ENCODE assay signal across 8 cellular contexts in the genomic region with DNA sequence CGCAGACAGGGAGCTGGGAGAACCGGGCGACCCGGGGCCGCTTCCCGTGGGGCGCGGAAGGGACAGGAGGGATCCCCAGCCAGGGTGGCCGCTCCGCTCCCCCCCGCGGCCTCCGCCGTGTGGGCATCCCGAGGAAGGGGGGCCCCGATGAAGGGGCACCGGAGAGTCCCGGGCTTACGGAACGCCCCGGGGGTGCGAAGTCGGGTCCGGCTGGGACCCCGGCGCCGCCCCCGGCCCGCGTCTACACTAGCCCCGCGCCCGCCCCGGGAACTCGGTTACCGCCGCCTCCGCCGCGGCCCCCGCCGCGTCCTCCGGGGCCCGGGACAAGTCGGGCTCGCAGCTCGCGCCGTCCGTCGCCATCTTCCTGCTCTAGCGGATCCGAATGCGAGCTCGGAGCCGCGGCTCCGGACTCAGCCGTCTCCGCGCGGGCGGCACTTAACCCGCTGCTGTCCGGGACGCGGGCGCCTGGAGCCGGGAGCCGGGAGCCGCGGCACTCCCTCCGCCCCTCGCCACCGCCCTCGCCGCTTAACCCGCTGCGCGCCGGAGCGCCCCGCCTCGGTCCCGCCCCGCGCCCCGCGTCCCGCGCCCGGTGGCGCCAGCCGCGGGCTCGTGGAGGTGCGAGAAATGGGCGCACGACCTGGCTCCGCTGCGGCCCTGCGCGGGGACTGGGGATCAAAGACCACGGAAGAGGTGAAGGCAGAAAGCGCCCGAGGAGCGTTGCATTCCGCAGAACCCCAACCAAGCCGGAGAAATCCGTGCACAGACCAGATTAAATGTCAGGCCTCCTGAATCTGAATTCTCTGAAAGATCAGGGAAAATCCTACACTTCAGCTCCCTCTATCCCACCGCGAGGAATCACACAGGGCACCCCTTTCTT. TPM values are rescaled to one million over a fixed set of nuclear protein-coding genes. Genes with fewer than 3 reads are reported as not detected.
DNase-seq lines count a peak whose midpoint lies in the region; ATAC-seq, FAIRE-seq and TF ChIP-seq lines count a peak whose summit lies in the region.

A gene with protein sequence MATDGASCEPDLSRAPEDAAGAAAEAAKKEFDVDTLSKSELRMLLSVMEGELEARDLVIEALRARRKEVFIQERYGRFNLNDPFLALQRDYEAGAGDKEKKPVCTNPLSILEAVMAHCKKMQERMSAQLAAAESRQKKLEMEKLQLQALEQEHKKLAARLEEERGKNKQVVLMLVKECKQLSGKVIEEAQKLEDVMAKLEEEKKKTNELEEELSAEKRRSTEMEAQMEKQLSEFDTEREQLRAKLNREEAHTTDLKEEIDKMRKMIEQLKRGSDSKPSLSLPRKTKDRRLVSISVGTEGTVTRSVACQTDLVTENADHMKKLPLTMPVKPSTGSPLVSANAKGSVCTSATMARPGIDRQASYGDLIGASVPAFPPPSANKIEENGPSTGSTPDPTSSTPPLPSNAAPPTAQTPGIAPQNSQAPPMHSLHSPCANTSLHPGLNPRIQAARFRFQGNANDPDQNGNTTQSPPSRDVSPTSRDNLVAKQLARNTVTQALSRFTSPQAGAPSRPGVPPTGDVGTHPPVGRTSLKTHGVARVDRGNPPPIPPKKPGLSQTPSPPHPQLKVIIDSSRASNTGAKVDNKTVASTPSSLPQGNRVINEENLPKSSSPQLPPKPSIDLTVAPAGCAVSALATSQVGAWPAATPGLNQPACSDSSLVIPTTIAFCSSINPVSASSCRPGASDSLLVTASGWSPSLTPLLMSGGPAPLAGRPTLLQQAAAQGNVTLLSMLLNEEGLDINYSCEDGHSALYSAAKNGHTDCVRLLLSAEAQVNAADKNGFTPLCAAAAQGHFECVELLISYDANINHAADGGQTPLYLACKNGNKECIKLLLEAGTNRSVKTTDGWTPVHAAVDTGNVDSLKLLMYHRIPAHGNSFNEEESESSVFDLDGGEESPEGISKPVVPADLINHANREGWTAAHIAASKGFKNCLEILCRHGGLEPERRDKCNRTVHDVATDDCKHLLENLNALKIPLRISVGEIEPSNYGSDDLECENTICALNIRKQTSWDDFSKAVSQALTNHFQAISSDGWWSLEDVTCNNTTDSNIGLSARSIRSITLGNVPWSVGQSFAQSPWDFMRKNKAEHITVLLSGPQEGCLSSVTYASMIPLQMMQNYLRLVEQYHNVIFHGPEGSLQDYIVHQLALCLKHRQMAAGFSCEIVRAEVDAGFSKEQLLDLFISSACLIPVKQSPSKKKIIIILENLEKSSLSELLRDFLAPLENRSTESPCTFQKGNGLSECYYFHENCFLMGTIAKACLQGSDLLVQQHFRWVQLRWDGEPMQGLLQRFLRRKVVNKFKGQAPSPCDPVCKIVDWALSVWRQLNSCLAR (N-terminal part only) (minus strand): TSS at position 386 of the 877 bp plus-strand sequence. CDS start 26 bp downstream, at position 360.

- H3K27me3 ChIP-seq in H9 (ENCODE audit: insufficient read depth, low read length) (no peaks in the 10 kb centered on the region), endothelial cell of umbilical vein (ENCODE audit: control insufficient read depth in 2 of 2, insufficient read depth in 2 of 2, low read length in 2 of 2) (peaks cover 35 to 40% of the 10 kb centered on the region in 2 experiments), mesenchymal stem cell (ENCODE audit: control insufficient read depth in 1 of 2, insufficient read depth in 1 of 2, low read length in 2 of 2) (no peaks in the 10 kb centered on the region), testis (no peaks in the 10 kb centered on the region)

- H3K4me3 Mint-ChIP-seq in H9 = peak within 1 kb of the TSS; percentile 88 to 91

- peak within 1 kb of the TSS; percentile 86 for H3K4me2 ChIP-seq in H9 (ENCODE audit: insufficient read depth, insufficient read length, low read length)
- H3K4me2 ChIP-seq in endothelial cell of umbilical vein (ENCODE audit: insufficient read depth, low read length) = peak within 1 kb of the TSS; percentile 74
- H3K4me2 ChIP-seq in mesenchymal stem cell (ENCODE audit: low read length, poor library complexity, severe bottlenecking) = peak within 1 kb of the TSS; percentile 79

- no peak for ATAC-seq in GM21526 (IDR thresholded peaks at IDR 0.05; ENCODE audit: low FRiP score, unreplicated experiment)
- ATAC-seq in GM19467 (IDR thresholded peaks at IDR 0.05; ENCODE audit: unreplicated experiment) = no peak

- intact Hi-C loops in endothelial cell of umbilical vein (cut with micrococcal nuclease) (no loop called here), testis (cut with DNase I; ENCODE audit: low total_unique reads) (no loop called here)

- H3K4me1 Mint-ChIP-seq in H9 = peaks cover 66 to 72% of the 10 kb centered on the region in 2 experiments

- H3K79me1 ChIP-seq in H9 (ENCODE audit: insufficient read depth, low read depth, low read length, poor library complexity, severe bottlenecking) (no peaks in the 10 kb centered on the region), mesenchymal stem cell (replicated peaks; ENCODE audit: low read length, poor library complexity, severe bottlenecking) (peaks cover 10% of the 10 kb centered on the region)

- no peak within 1 kb of the TSS for H3K27ac ChIP-seq in H9 (ENCODE audit: insufficient read length, low read depth, low read length)
- no peak within 1 kb of the TSS for H3K27ac ChIP-seq in endothelial cell of umbilical vein (ENCODE audit: insufficient read depth, low read depth, low read length)
- no peak within 1 kb of the TSS for H3K27ac ChIP-seq in mesenchymal stem cell (ENCODE audit: low read length, poor library complexity, severe bottlenecking)
- H3K27ac ChIP-seq in testis = peak within 1 kb of the TSS in 1 of 2 donors; percentile 49

- no peaks in the 10 kb centered on the region; a peak in 2 of 7 replicates for H3K36me3 Mint-ChIP-seq in H9 (ENCODE audit: insufficient read depth in 1 of 3, low read depth in 3 of 3)

- H3K27ac Mint-ChIP-seq in H9 = peak within 1 kb of the TSS; percentile 42 to 95 (median 84); a peak in 6 of 7 replicates

- H2BK120ac ChIP-seq in H9 (ENCODE audit: low read depth, low read length, poor library complexity, severe bottlenecking) (no peak within 1 kb of the TSS), mesenchymal stem cell (ENCODE audit: low read depth, low read length) (peak within 1 kb of the TSS; percentile 89)

- TF ChIP-seq POLR2A in endothelial cell of umbilical vein (IDR thresholded peaks at IDR 0.05; ENCODE audit: low read depth, low read length) (no peak), testis (IDR thresholded peaks at IDR 0.05) (no peak)

- H3K9me3 ChIP-seq in H9 (ENCODE audit: control insufficient read depth, low read depth, low read length) (no peaks in the 10 kb centered on the region), endothelial cell of umbilical vein (replicated peaks; ENCODE audit: control insufficient read depth, insufficient read depth, low read length) (no peaks in the 10 kb centered on the region), mesenchymal stem cell (ENCODE audit: control insufficient read depth, low read length) (no peaks in the 10 kb centered on the region), testis (no peaks in the 10 kb centered on the region)

- H4K8ac ChIP-seq in H9 (replicated peaks; ENCODE audit: insufficient read length, low read depth, low read length) = no peak within 1 kb of the TSS
- peak within 1 kb of the TSS; percentile 45 for H4K8ac ChIP-seq in mesenchymal stem cell (ENCODE audit: low read length)

- H3K14ac ChIP-seq in H9 (ENCODE audit: insufficient read depth, low read length) (peak within 1 kb of the TSS; percentile 76), mesenchymal stem cell (ENCODE audit: low read length in 2 of 2) (peak within 1 kb of the TSS; percentile 38 to 65)

- peak; percentile 72 for DNase-seq in COLO668 (lab: John Stamatoyannopoulos, UW; ENCODE audit: unreplicated experiment)
- DNase-seq in H9 = peak; percentile 65
- DNase-seq in SW480 (ENCODE audit: low spot score) = peak; percentile 44
- peak; percentile 44 for DNase-seq in endothelial cell of umbilical vein (ENCODE audit: low read depth, low spot score)
- peak; percentile 60 for DNase-seq in mesenchymal stem cell
- DNase-seq in testis = peak; percentile 58

- no peaks in the 10 kb centered on the region; a peak in 1 of 5 replicates for H3K9me3 Mint-ChIP-seq in H9

- no peak within 1 kb of the TSS for H2BK20ac ChIP-seq in H9 (ENCODE audit: low read depth, low read length, poor library complexity, severe bottlenecking)

- peaks cover 7% of the 10 kb centered on the region for H3K23me2 ChIP-seq in H9 (ENCODE audit: insufficient read length, low read depth, low read length, poor library complexity, severe bottlenecking)

- no CpG with 5 or more reads among the region's 113 CpGs for WGBS in H9 (ENCODE audit: extremely low coverage, insufficient read length, low lambda C conversion rate)
- under 1% methylated on average over 76 of the region's 113 CpGs for WGBS in mesenchymal stem cell
- WGBS in testis, 2 donors = 0 to 2% methylated on average over 46 to 109 of the region's 113 CpGs

- no peak within 1 kb of the TSS for H4K91ac ChIP-seq in H9 (ENCODE audit: insufficient read length, low read depth, low read length)
- no peak within 1 kb of the TSS for H4K91ac ChIP-seq in mesenchymal stem cell (ENCODE audit: low read length)

- peak within 1 kb of the TSS; percentile 55 for H3K9ac ChIP-seq in H9 (ENCODE audit: extremely low read depth, insufficient read length, low read length)
- peak within 1 kb of the TSS; percentile 16 for H3K9ac ChIP-seq in endothelial cell of umbilical vein (replicated peaks; ENCODE audit: extremely low read depth, insufficient read depth, low read length)
- peak within 1 kb of the TSS; percentile 84 for H3K9ac ChIP-seq in mesenchymal stem cell (ENCODE audit: low read length)

- H2AFZ ChIP-seq in H9 (ENCODE audit: low read length) = no peak within 1 kb of the TSS
- H2AFZ ChIP-seq in endothelial cell of umbilical vein (ENCODE audit: low read depth, low read length) = peak within 1 kb of the TSS; percentile 85
- peak within 1 kb of the TSS; percentile 95 for H2AFZ ChIP-seq in mesenchymal stem cell (ENCODE audit: low read depth, low read length)

- no peak within 1 kb of the TSS for H2AK5ac ChIP-seq in H9 (ENCODE audit: insufficient read length, low read length)
- no peak within 1 kb of the TSS for H2AK5ac ChIP-seq in mesenchymal stem cell (ENCODE audit: low read length, severe bottlenecking)

- no peak within 1 kb of the TSS for H3K4ac ChIP-seq in H9 (ENCODE audit: low read depth, low read length)
- H3K4ac ChIP-seq in mesenchymal stem cell (ENCODE audit: low read depth in 1 of 2, low read length in 2 of 2) = peak within 1 kb of the TSS in 1 of 2 experiments; percentile 13

- H2BK5ac ChIP-seq in H9 (ENCODE audit: insufficient read length, low read length) (no peak within 1 kb of the TSS), mesenchymal stem cell (ENCODE audit: low read depth, low read length, poor library complexity, severe bottlenecking) (peak within 1 kb of the TSS; percentile 66)

- H2BK12ac ChIP-seq in H9 (ENCODE audit: insufficient read length, low read depth, low read length) (no peak within 1 kb of the TSS), mesenchymal stem cell (ENCODE audit: low read length in 2 of 2) (peak within 1 kb of the TSS in 1 of 2 experiments; percentile 54)

- no peak within 1 kb of the TSS for H3K56ac ChIP-seq in H9 (ENCODE audit: insufficient read length, low read depth, low read length)

- BruUV-seq in endothelial cell of umbilical vein (replicated peaks; lab: Mats Ljungman, UMichigan) = no TSS peak

- CTCF ChIA-PET in endothelial cell of umbilical vein (lab: Charles Lee) = interaction anchor here (1.4 to 2.6 kb wide), 4 partner anchors 120 to 414 kb away, joined by 3 to 16 read pairs (median 4); no protein-coding TSS in a partner anchor

- H3K18ac ChIP-seq in H9 (ENCODE audit: insufficient read length, low read depth, low read length) (peak within 1 kb of the TSS; percentile 73), mesenchymal stem cell (ENCODE audit: low read depth in 1 of 2, low read length in 2 of 2) (peak within 1 kb of the TSS; percentile 67 to 79)

- H3K36me3 ChIP-seq in endothelial cell of umbilical vein (ENCODE audit: control insufficient read depth in 2 of 2, extremely low read depth in 1 of 2, insufficient read depth in 2 of 2, low read length in 2 of 2) (no peaks in the 10 kb centered on the region), mesenchymal stem cell (ENCODE audit: control insufficient read depth in 1 of 2, insufficient read depth in 2 of 2, low read depth in 1 of 2, low read length in 2 of 2) (no peaks in the 10 kb centered on the region), testis (ENCODE audit: low read depth, missing control alignments) (no peaks in the 10 kb centered on the region)

- H3K9me1 ChIP-seq in endothelial cell of umbilical vein (replicated peaks; ENCODE audit: control insufficient read depth, extremely low read depth, insufficient read depth, low read length) = no peaks in the 10 kb centered on the region

- H4K20me1 ChIP-seq in H9 (ENCODE audit: control insufficient read depth, insufficient read depth, insufficient read length) (no peaks in the 10 kb centered on the region), endothelial cell of umbilical vein (replicated peaks; ENCODE audit: control insufficient read depth, extremely low read depth, insufficient read depth, low read length) (no peaks in the 10 kb centered on the region)

- no peak within 1 kb of the TSS for H4K5ac ChIP-seq in H9 (ENCODE audit: insufficient read length, low read depth, low read length)

- TF ChIP-seq CTCF in H9 (conservative IDR thresholded peaks at IDR 0.05) (no peak), endothelial cell of umbilical vein (IDR thresholded peaks at IDR 0.05; ENCODE audit: extremely low read depth in 1 of 2, insufficient read depth in 1 of 2, low read depth in 1 of 2, low read length in 2 of 2) (no peak), testis (IDR thresholded peaks at IDR 0.05) (no peak)

- H3K27me3 Mint-ChIP-seq in H9 (ENCODE audit: low read depth) = peaks cover 9% of the 10 kb centered on the region

- H2BK15ac ChIP-seq in H9 (ENCODE audit: low read depth, low read length) (no peak within 1 kb of the TSS), mesenchymal stem cell (ENCODE audit: low read depth, poor library complexity, severe bottlenecking) (peak within 1 kb of the TSS; percentile 96)

- POLR2A ChIA-PET in endothelial cell of umbilical vein (lab: Charles Lee) = no interaction called here

- H3K4me1 ChIP-seq in H9 (ENCODE audit: insufficient read depth, low read length) = peaks cover 4% of the 10 kb centered on the region
- H3K4me1 ChIP-seq in endothelial cell of umbilical vein (ENCODE audit: control insufficient read depth, extremely low read depth, insufficient read depth, low read length) = peaks cover 12% of the 10 kb centered on the region
- no peaks in the 10 kb centered on the region for H3K4me1 ChIP-seq in mesenchymal stem cell (ENCODE audit: control insufficient read depth, insufficient read depth, low read depth, low read length)
- no peaks in the 10 kb centered on the region for H3K4me1 ChIP-seq in testis

- H3K23ac ChIP-seq in H9 (ENCODE audit: insufficient read length, low read depth, low read length) (no peak within 1 kb of the TSS), mesenchymal stem cell (ENCODE audit: low read length in 2 of 2) (peak within 1 kb of the TSS; percentile 34 to 68)

- dilution Hi-C loops in endothelial cell of umbilical vein (cut with MboI; ENCODE audit: extremely low pct_ligation_motif_present, low sequenced_read_pairs) = no loop called here

- H3K4me3 ChIP-seq in endothelial cell of umbilical vein (replicated peaks in 1 of 3; ENCODE audit: insufficient read depth in 1 of 3, low read depth in 1 of 3, low read length in 3 of 3) (peak within 1 kb of the TSS; percentile 42 to 58 (median 50)), mesenchymal stem cell (ENCODE audit: insufficient read depth in 1 of 2, low read depth in 1 of 2, low read length in 2 of 2) (peak within 1 kb of the TSS; percentile 78 to 94), testis (peak within 1 kb of the TSS; percentile 62 to 70)

- no peak within 1 kb of the TSS for H3T11ph ChIP-seq in H9 (ENCODE audit: low read length)

- FAIRE-seq in endothelial cell of umbilical vein (lab: Jason Lieb, UNC) = peak; percentile 33

- H3K79me2 ChIP-seq in H9 (ENCODE audit: insufficient read depth, low read length) (peaks cover 20% of the 10 kb centered on the region; the same call in 1 of the 2 replicates), endothelial cell of umbilical vein (ENCODE audit: control insufficient read depth, insufficient read depth, low read length) (no peaks in the 10 kb centered on the region)

RNA-seq across cellular contexts. Expression of the gene that starts here (rescaled TPM):
- total RNA-seq in H9 (2021) = 15.7 and 17.6 TPM in 2 replicates
- 0.25 and 0.35 TPM in 2 replicates for total RNA-seq in endothelial cell of umbilical vein
- polyA plus RNA-seq in endothelial cell of umbilical vein = 0.08 and 0.35 TPM in 2 replicates
- polyA plus RNA-seq in endothelial cell of umbilical vein (2011; cell fraction: cytosol; rRNA removed) = 0.10 and 0.17 TPM in 2 replicates
- polyA plus RNA-seq in endothelial cell of umbilical vein (2011; cell fraction: nucleus; rRNA removed) = 0.74 and 0.94 TPM in 2 replicates
- not detected in 2 replicates for polyA plus RNA-seq in endothelial cell of umbilical vein (2012)
- polyA minus RNA-seq in endothelial cell of umbilical vein = 0.61 and 2.1 TPM in 2 replicates
- 0.41 TPM for polyA minus RNA-seq in endothelial cell of umbilical vein (2011; cell fraction: cytosol; rRNA and poly(A)+ RNA removed)
- 0.43 and 0.77 TPM in 2 replicates for polyA minus RNA-seq in endothelial cell of umbilical vein (2011; cell fraction: nucleus; rRNA and poly(A)+ RNA removed)
- polyA plus RNA-seq in mesenchymal stem cell (2013, experiment 1 of 2) = 1.9 TPM
- 1.8 TPM for polyA plus RNA-seq in mesenchymal stem cell (2013, experiment 2 of 2)
- 1 to 10 TPM; 3.4 to 4.3 TPM for total RNA-seq in testis
- polyA plus RNA-seq in testis (ENCODE audit: insufficient read depth, low read depth, low replicate concordance) = 2.7 TPM

Comparison
In these comparisons a context has a peak if more than half of its experiments do, and no peak if none do; other contexts are left out.
1. H3K9ac ChIP-seq: peak in every context shown above with its lines; median percentile 84 in mesenchymal stem cell; 55 in H9; 16 in endothelial cell of umbilical vein.